ENCODE assay signal across 1 cellular context in the genomic region with DNA sequence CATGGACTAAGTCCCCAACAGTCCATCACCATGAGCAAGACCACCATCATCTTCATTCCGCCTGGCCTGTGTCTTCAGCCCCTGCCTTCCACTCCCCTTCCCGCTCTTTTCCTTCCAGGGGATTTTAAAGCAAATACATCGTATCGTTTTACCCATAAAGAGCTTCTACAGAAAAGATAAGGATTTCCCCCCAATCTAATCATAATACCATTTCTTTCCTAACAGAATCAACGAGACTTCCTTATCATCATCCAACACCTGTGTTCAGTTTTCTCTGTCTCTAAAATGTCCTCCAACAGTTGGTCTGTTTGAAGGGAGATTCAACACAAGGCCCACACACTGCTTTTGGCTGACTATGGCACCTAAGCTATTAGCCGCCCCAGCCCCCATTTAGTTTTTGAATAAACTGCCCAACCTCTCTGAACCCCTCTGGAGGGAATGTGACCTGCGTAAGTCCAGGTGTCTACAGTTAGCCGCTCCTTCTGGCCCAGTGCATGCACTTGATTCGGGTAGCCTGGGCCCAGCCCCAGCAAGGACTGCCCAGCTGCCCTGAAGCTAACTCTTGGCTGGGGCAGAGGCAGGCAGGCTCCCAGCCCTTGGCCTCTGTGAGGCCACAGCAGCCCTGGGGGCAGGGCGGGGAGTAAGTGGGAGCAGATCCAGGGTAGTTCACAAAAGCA.
TF ChIP-seq lines count a peak whose summit lies in the region.

No MANE protein-coding gene starts in this region.

TF ChIP-seq in K562, 482 proteins besides CTCF, POLR2A, EP300 and RAD21 (continued from another document):
- TF ChIP-seq, protein P1, sequence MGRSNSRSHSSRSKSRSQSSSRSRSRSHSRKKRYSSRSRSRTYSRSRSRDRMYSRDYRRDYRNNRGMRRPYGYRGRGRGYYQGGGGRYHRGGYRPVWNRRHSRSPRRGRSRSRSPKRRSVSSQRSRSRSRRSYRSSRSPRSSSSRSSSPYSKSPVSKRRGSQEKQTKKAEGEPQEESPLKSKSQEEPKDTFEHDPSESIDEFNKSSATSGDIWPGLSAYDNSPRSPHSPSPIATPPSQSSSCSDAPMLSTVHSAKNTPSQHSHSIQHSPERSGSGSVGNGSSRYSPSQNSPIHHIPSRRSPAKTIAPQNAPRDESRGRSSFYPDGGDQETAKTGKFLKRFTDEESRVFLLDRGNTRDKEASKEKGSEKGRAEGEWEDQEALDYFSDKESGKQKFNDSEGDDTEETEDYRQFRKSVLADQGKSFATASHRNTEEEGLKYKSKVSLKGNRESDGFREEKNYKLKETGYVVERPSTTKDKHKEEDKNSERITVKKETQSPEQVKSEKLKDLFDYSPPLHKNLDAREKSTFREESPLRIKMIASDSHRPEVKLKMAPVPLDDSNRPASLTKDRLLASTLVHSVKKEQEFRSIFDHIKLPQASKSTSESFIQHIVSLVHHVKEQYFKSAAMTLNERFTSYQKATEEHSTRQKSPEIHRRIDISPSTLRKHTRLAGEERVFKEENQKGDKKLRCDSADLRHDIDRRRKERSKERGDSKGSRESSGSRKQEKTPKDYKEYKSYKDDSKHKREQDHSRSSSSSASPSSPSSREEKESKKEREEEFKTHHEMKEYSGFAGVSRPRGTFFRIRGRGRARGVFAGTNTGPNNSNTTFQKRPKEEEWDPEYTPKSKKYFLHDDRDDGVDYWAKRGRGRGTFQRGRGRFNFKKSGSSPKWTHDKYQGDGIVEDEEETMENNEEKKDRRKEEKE (IDR thresholded peaks at IDR 0.05; ENCODE audit: borderline replicate concordance in 1 of 2, control insufficient read depth in 1 of 2, low read depth in 2 of 2, low read length in 1 of 2): no peak
- TF ChIP-seq FOXK1 (CRISPR knock-in tag; IDR thresholded peaks at IDR 0.05; ENCODE audit: borderline replicate concordance): no peak
- TF ChIP-seq SNIP1 (IDR thresholded peaks at IDR 0.05; ENCODE audit: low read depth): no peak
- TF ChIP-seq LARP7 (IDR thresholded peaks at IDR 0.05): no peak
- TF ChIP-seq CC2D1A (IDR thresholded peaks at IDR 0.05): peak; percentile 79; the same call in 1 of the 2 replicates
- no peak for TF ChIP-seq EGR1 (conservative IDR thresholded peaks at IDR 0.05)
- TF ChIP-seq DDX20 (tag; IDR thresholded peaks at IDR 0.05; ENCODE audit: low read depth): peak; percentile 52; the same call in 1 of the 2 replicates
- TF ChIP-seq PPARD (CRISPR knock-in tag; IDR thresholded peaks at IDR 0.05): no peak
- TF ChIP-seq DIDO1 (tag; IDR thresholded peaks at IDR 0.05; ENCODE audit: low read depth): no peak
- TF ChIP-seq, protein P2, sequence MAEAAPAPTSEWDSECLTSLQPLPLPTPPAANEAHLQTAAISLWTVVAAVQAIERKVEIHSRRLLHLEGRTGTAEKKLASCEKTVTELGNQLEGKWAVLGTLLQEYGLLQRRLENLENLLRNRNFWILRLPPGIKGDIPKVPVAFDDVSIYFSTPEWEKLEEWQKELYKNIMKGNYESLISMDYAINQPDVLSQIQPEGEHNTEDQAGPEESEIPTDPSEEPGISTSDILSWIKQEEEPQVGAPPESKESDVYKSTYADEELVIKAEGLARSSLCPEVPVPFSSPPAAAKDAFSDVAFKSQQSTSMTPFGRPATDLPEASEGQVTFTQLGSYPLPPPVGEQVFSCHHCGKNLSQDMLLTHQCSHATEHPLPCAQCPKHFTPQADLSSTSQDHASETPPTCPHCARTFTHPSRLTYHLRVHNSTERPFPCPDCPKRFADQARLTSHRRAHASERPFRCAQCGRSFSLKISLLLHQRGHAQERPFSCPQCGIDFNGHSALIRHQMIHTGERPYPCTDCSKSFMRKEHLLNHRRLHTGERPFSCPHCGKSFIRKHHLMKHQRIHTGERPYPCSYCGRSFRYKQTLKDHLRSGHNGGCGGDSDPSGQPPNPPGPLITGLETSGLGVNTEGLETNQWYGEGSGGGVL (CRISPR knock-in tag; IDR thresholded peaks at IDR 0.05): no peak
- TF ChIP-seq ZNF197 (CRISPR knock-in tag; IDR thresholded peaks at IDR 0.05; ENCODE audit: low read depth): 0 out of 2 replicates have a peak, but pooled peaks have one; percentile 62
TF ChIP-seq in K562: peak in this region for 116.
